9 cellular contexts compared by ENCODE assay signal in the genomic region with DNA sequence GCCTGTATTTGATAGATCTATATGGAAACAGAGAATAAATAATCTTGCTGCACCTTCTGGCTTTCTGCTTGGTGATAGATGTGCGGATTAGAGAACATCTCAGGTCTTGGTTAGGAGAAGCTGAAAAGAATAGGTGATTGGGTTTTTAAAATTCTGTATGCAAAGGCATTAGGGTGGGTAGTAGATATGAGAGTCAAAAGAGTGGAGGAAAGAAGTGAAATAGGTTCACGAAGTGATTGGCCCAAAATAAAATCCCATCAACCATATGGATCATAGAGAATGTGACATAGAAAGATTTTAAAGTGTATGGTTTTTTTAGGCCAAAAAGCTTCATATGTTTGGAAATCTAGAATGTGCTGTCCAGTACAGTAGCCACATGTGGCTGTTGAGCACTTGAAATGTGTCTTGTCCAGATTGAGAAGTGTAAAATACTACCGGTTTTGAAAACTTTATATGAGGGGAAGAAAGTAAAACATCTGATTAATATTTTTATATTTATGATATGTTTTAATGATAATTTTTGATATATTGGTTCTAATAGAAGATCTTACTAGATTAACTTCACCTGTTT. TPM values are rescaled to one million over a fixed set of nuclear protein-coding genes. Genes with fewer than 3 reads are reported as not detected.
A peak's percentile ranks its signal among the peaks of the same experiment; 100 is the strongest.
DNase-seq lines count a peak whose midpoint lies in the region; ATAC-seq, FAIRE-seq and TF ChIP-seq lines count a peak whose summit lies in the region.
"Had no signal": no experiment of that assay in that cellular context is flagged by ENCODE, and none has a peak within 500 bp of the region (broad histone marks: within the 10 kb centered on the region; RNA-seq: fewer than 3 reads in every experiment).

No MANE protein-coding gene starts in this region.

- FAIRE-seq in GM12892 (lab: Jason Lieb, UNC), result no peak

- H3K36me3 ChIP-seq in SU-DHL-6 (ENCODE audit: low read length) (peaks cover 8% of the 10 kb centered on the region), spleen (no peaks in the 10 kb centered on the region)

- H3K9ac ChIP-seq in SU-DHL-6 (ENCODE audit: low read length), result peak overlapping the region; percentile 81

- H3K9me3 ChIP-seq in SU-DHL-6 (ENCODE audit: insufficient read depth, low read length) (no peaks in the 10 kb centered on the region), spleen (no peaks in the 10 kb centered on the region)

- TF ChIP-seq POLR2A in GM12892 (IDR thresholded peaks at IDR 0.05; ENCODE audit: low read depth, low read length) (0 out of 2 replicates have a peak, but pooled peaks have one; percentile 13), spleen (IDR thresholded peaks at IDR 0.05) (no peak)

- H3K4me3 ChIP-seq in SU-DHL-6 (ENCODE audit: insufficient read depth, low read length, poor library complexity, severe bottlenecking) (peak overlapping the region; percentile 68), fibroblast of the aortic adventitia (ENCODE audit: low read depth, low read length) (peak overlapping the region; percentile 74), spleen (peak overlapping the region in 7 of 8 donors; percentile 85 to 89 (median 86))

- H3K4me2 ChIP-seq in SU-DHL-6 (ENCODE audit: low read depth, low read length, poor library complexity, severe bottlenecking), result peak overlapping the region; percentile 91

- in situ Hi-C loops in GM13977 (cut with MboI; ENCODE audit: low pct_unique_long_range_greater_than_20kb, low sequenced_read_pairs, unreplicated experiment), result no loop called here

- DNase-seq in GM12892 (ENCODE audit: insufficient read length) (no peak), fibroblast of the aortic adventitia (ENCODE audit: low read depth) (peak; percentile 33), spleen (no peak), GM13977 (ENCODE audit: low spot score) (no peak), NCI-H446 treated with DMSO at 0.1 percent for 48 hours (lab: John Stamatoyannopoulos, UW) (no peak), head of caudate nucleus (no peak)
- DNase-seq: NCI-H2081 treated with DMSO at 0.1 percent for 48 hours had no signal

- peaks cover 60% of the 10 kb centered on the region for H4K20me1 ChIP-seq in SU-DHL-6 (ENCODE audit: low read depth, low read length)

- H3K27me3 ChIP-seq in SU-DHL-6 (ENCODE audit: low read length), result no peaks in the 10 kb centered on the region
- H3K27me3 ChIP-seq in spleen (replicated peaks in 1 of 7), result no peaks in the 10 kb centered on the region

- no peak for TF ChIP-seq CTCF in SU-DHL-6 (IDR thresholded peaks at IDR 0.05; ENCODE audit: insufficient read depth, low read length, poor library complexity, severe bottlenecking)
- TF ChIP-seq CTCF in fibroblast of the aortic adventitia (IDR thresholded peaks at IDR 0.05; ENCODE audit: insufficient read depth, low read length), result no peak
- TF ChIP-seq CTCF in spleen (IDR thresholded peaks at IDR 0.05 in 8 of 11, conservative IDR thresholded peaks at IDR 0.05 in 3 of 11), result no peak
- no peak for TF ChIP-seq CTCF in GM13977 (IDR thresholded peaks at IDR 0.05; ENCODE audit: extremely low read depth, insufficient read depth, missing control alignments)

- peaks cover 82% of the 10 kb centered on the region for H3K79me2 ChIP-seq in SU-DHL-6 (ENCODE audit: insufficient read depth, low read length)

- no peak for ATAC-seq in GM19455 (IDR thresholded peaks at IDR 0.05; ENCODE audit: unreplicated experiment)

- no peak overlapping the region for H2AFZ ChIP-seq in SU-DHL-6 (ENCODE audit: low read depth, low read length, severe bottlenecking)

- H3F3A ChIP-seq in SU-DHL-6 (ENCODE audit: insufficient read depth), result peaks cover 17% of the 10 kb centered on the region

- 16 to 27% (median 23%) methylated on average over 3 of the region's 3 CpGs for WGBS in spleen, 5 donors

- peak overlapping the region; percentile 95; the same call in 1 of the 2 replicates for H3K27ac ChIP-seq in SU-DHL-6 (ENCODE audit: low read depth, low read length)
- H3K27ac ChIP-seq in spleen, result peak overlapping the region in 7 of 8 donors; percentile 49 to 100 (median 99)

- intact Hi-C loops in spleen (cut with DNase I; ENCODE audit: low total_unique reads), result no loop called here
- intact Hi-C loops in head of caudate nucleus (cut with DNase I), result no loop called here

- H3K9me2 ChIP-seq in SU-DHL-6 (replicated peaks; ENCODE audit: insufficient read depth, low read length), result no peaks in the 10 kb centered on the region

- peaks cover 51 to 80% (median 76%) of the 10 kb centered on the region in 6 donors for H3K4me1 ChIP-seq in spleen

RNA-seq across cellular contexts. Expression of a gene that starts 2.8 kb away (rescaled TPM):
- polyA plus RNA-seq in GM12892 (2012; ENCODE audit: missing spikeins), result 140 TPM
- total RNA-seq in fibroblast of the aortic adventitia (ENCODE audit: low replicate concordance), result 105 and 465 TPM in 2 replicates
- total RNA-seq in spleen, result 100 to 1,000 TPM; 288 to 491 (median 355) TPM
- 10 to 100 TPM; 64.7 to 66.3 (median 64.7) TPM for polyA plus RNA-seq in spleen
